Comparison of ENCODE assay signal across 8 cellular contexts in the genomic region with DNA sequence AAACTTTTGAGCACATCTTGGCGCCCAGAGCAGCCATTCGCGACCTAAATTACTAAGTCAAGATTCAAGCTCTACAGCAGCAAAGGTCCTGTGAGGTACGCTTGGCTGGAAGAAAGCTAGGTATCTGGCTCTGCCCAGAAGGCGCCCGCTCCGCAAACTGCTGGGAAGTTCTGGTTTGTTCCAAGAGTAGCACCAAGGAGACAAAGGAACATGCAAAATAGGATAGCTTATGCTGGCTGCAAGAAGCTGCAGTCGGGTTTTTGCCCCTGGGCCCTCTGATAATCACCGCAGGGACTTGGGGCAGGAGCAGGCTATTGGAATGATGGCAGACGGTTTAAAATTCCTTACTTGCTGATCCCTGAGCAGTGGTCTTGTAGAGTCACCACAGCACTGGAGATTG. TPM values are rescaled to one million over a fixed set of nuclear protein-coding genes. Genes with fewer than 3 reads are reported as not detected.
"Had no signal": no experiment of that assay in that cellular context is flagged by ENCODE, and none has a peak within 500 bp of the region (broad histone marks: within the 10 kb centered on the region; RNA-seq: fewer than 3 reads in every experiment).

No MANE protein-coding gene starts in this region.

- H3K4me3 ChIP-seq: K562 had no signal

- H3K4me3 Mint-ChIP-seq: IgD-negative memory B cell had no signal

- H3K27ac Mint-ChIP-seq: IgD-negative memory B cell had no signal

- H3K36me3 Mint-ChIP-seq: IgD-negative memory B cell had no signal

- H3K4me1 Mint-ChIP-seq: IgD-negative memory B cell had no signal

- DNase-seq: IMR-90, KBM-7 had no signal

- ATAC-seq: HepG2, K562 had no signal

- H3K27ac ChIP-seq: HL-60 had no signal

RNA-seq across cellular contexts. Expression of a gene that starts 3.0 kb away (rescaled TPM):
- total RNA-seq: HepG2, HT-29, HT1080, IMR-90, K562 had no signal
- polyA plus RNA-seq: HepG2, IgD-negative memory B cell, IMR-90, K562 had no signal
